In the genomic region with DNA sequence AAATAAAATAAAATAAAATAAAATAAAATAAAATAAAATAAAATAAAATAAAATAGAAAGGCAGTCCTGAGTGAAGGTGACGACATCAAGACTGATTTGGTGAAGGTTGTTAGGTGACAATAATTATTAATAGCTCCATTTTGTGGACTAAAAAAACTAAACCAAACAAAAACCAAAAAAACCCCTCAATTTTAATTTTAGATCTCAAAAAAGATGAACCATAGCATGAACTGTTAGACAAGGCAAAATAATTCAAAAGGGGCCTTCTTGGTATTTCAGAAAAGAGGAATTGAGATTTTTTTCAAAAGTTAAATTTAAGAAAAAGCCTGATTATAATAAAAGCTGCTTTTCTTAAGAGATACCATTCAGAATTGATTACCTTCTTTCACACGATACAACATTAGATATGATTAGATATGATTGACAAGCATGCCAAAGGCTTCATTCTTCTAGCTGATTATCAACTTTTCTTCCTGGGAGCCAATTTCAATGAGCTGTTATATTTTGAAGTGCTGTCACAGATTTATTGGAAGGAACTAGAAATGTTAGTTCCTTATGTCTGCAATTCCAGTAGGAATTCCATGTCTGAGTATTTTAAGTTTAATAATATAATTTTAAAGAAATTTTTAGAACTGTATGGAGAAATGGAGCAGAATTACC, we compare ENCODE assay signal across 26 cellular contexts.
"Had no signal": no experiment of that assay in that cellular context is flagged by ENCODE, and none has a peak within 500 bp of the region (broad histone marks: within the 10 kb centered on the region; RNA-seq: fewer than 3 reads in every experiment).

No MANE protein-coding gene starts in this region.

- H3K4me1 Mint-ChIP-seq: activated CD4-positive, alpha-beta T cell treated with anti-CD3 and anti-CD28 coated beads, Interleukin-2, amount 10 ng/mL, durations not matched to agents 7 days and 5 days; activated T-helper 17 cell treated with anti-CD3 and anti-CD28 coated beads, Interleukin-2, amount 50 U/mL, for 72 hours had no signal

- H3K4me3 Mint-ChIP-seq: activated CD4-positive, alpha-beta memory T cell treated with anti-CD3 and anti-CD28 coated beads for 36 hours; activated CD4-positive, alpha-beta T cell treated with anti-CD3 and anti-CD28 coated beads, Interleukin-2, amount 10 ng/mL, durations not matched to agents 7 days and 5 days; activated naive CD4-positive, alpha-beta T cell treated with anti-CD3 and anti-CD28 coated beads for 36 hours; activated naive CD8-positive, alpha-beta T cell; activated T-helper 17 cell treated with anti-CD3 and anti-CD28 coated beads, Interleukin-2, amount 50 U/mL, for 72 hours; T-helper 1 cell treated with Interleukin-12 subunit alpha and Interleukin-12 subunit beta and Interleukin-4 antibody, amounts not matched to agents 30 μg/mL and 1 μg/mL, for 36 hours had no signal

- H3K27me3 Mint-ChIP-seq: activated CD4-positive, alpha-beta memory T cell treated with anti-CD3 and anti-CD28 coated beads for 36 hours; activated naive CD8-positive, alpha-beta T cell had no signal

- H3K9me3 Mint-ChIP-seq: activated CD4-positive, alpha-beta memory T cell treated with anti-CD3 and anti-CD28 coated beads for 36 hours; activated CD4-positive, alpha-beta T cell treated with anti-CD3 and anti-CD28 coated beads, Interleukin-2, amount 10 ng/mL, durations not matched to agents 7 days and 5 days; activated naive CD4-positive, alpha-beta T cell treated with anti-CD3 and anti-CD28 coated beads for 36 hours; activated T-helper 17 cell treated with anti-CD3 and anti-CD28 coated beads, Interleukin-2, amount 50 U/mL, for 72 hours; T-helper 1 cell treated with Interleukin-12 subunit alpha and Interleukin-12 subunit beta and Interleukin-4 antibody, amounts not matched to agents 30 μg/mL and 1 μg/mL, for 36 hours had no signal

- H3K4me1 ChIP-seq: Peyer's patch, SJSA1 had no signal

- H3K27ac ChIP-seq: brain microvascular endothelial cell, cardiac muscle cell, Peyer's patch, RWPE1, SJSA1 had no signal

- DNase-seq: activated CD4-positive, alpha-beta memory T cell treated with anti-CD3 and anti-CD28 coated beads for 36 hours; activated CD4-positive, alpha-beta T cell treated with anti-CD3 and anti-CD28 coated beads, Interleukin-2, amount 10 ng/mL, durations not matched to agents 7 days and 5 days; activated CD4-positive, CD25-positive, alpha-beta regulatory T cell; activated gamma-delta T cell; activated naive CD4-positive, alpha-beta T cell treated with anti-CD3 and anti-CD28 coated beads for 36 hours; activated T-cell treated with anti-CD3 and anti-CD28 coated beads for 4 hours; activated T-cell treated with anti-CD3 and anti-CD28 coated beads, Interleukin-2, amount 50 U/mL, for 48 hours; brain microvascular endothelial cell; NCI-H1092; NCI-H1417; NCI-H2029; NCI-H2107; NCI-H2171 treated with DMSO at 0.1 percent for 48 hours; NCI-H226; NCI-H510A; NCI-H526 treated with DMSO at 0.1 percent for 48 hours; NK-92 treated with Interleukin-12 subunit alpha and Interleukin-12 subunit beta, amount 100 ng/mL, for 24 hours; Peyer's patch; Right ventricle myocardium superior had no signal

- H3K36me3 Mint-ChIP-seq: activated CD4-positive, alpha-beta memory T cell treated with anti-CD3 and anti-CD28 coated beads for 36 hours; activated naive CD8-positive, alpha-beta T cell had no signal

- H3K27ac Mint-ChIP-seq: activated CD4-positive, alpha-beta memory T cell treated with anti-CD3 and anti-CD28 coated beads for 36 hours; activated CD4-positive, alpha-beta T cell treated with anti-CD3 and anti-CD28 coated beads, Interleukin-2, amount 10 ng/mL, durations not matched to agents 7 days and 5 days; activated naive CD4-positive, alpha-beta T cell treated with anti-CD3 and anti-CD28 coated beads for 36 hours; activated naive CD8-positive, alpha-beta T cell; activated T-helper 17 cell treated with anti-CD3 and anti-CD28 coated beads, Interleukin-2, amount 50 U/mL, for 72 hours; T-helper 1 cell treated with Interleukin-12 subunit alpha and Interleukin-12 subunit beta and Interleukin-4 antibody, amounts not matched to agents 30 μg/mL and 1 μg/mL, for 36 hours had no signal

- ATAC-seq: activated T-helper 17 cell treated with anti-CD3 and anti-CD28 coated beads, Interleukin-2, amount 50 U/mL, for 72 hours; SK-N-SH treated with all-trans-retinoic acid at 6 μM for 48 hours had no signal

- H3K27me3 ChIP-seq: brain microvascular endothelial cell, cardiac muscle cell, Peyer's patch, SJSA1 had no signal

- H3K4me3 ChIP-seq: cardiac muscle cell, Peyer's patch, SJSA1 had no signal
